Comparison of ENCODE assay signal across 8 cellular contexts in the genomic region with DNA sequence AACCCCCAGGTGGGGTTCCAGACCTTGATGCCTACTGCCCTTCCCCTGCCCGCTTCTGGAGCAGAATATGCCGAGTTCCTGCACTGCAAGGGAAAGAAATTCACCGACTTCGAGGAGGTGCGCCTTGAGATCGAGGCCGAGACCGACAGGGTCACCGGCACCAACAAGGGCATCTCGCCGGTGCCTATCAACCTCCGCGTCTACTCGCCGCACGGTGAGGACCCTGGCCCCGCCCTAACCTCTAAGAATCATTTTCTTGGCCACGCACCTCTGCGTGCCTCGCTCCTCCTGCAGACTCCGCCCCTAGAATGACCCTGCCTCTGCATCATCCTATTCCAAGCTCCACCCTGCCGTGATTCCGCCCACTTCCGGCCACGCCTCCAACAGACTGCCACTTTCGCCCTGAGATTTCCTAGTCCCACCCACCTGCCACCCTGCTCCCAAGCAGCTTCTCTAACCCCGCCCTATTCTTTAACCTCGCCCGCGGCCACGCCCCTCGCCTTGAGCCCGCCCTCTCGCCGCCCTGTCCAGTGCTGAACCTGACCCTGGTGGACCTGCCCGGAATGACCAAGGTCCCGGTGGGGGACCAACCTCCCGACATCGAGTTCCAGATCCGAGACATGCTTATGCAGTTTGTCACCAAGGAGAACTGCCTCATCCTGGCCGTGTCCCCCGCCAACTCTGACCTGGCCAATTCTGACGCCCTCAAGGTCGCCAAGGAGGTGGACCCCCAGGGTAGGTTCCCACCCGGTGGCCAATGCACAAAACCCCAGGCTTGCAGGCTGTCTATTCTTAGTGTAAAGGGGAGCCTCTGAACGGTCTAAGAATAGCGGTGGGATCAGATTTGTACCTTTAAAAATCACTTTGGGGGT. TPM values are rescaled to one million over a fixed set of nuclear protein-coding genes. Genes with fewer than 3 reads are reported as not detected.
DNase-seq lines count a peak whose midpoint lies in the region; ATAC-seq and TF ChIP-seq lines count a peak whose summit lies in the region.

No MANE protein-coding gene starts in this region.

- H3K4me1 ChIP-seq in gastroesophageal sphincter (peaks cover 0 to 44% (median 5%) of the 10 kb centered on the region in 3 donors), neuronal stem cell (ENCODE audit: control insufficient read depth in 2 of 2, insufficient read depth in 1 of 2, low read depth in 1 of 2, low read length in 2 of 2) (peaks cover 14% of the 10 kb centered on the region in 2 donors), stomach smooth muscle (ENCODE audit: control insufficient read depth, insufficient read depth, low read length) (peaks cover 25% of the 10 kb centered on the region)

- H3K27ac ChIP-seq in gastroesophageal sphincter (peak overlapping the region in 3 of 4 donors; percentile 61 to 67 (median 63)), neuronal stem cell (replicated peaks; ENCODE audit: low read length) (no peak overlapping the region), stomach smooth muscle (ENCODE audit: low read length) (no peak overlapping the region)

- no peak overlapping the region for H2BK120ac ChIP-seq in neuronal stem cell (ENCODE audit: low read depth, low read length)

- peak overlapping the region; percentile 84 for H2AK5ac ChIP-seq in neuronal stem cell (ENCODE audit: low read depth, low read length)

- no peak overlapping the region for H2AFZ ChIP-seq in neuronal stem cell (ENCODE audit: low read length)

- H3K9me3 ChIP-seq in gastroesophageal sphincter (no peaks in the 10 kb centered on the region), neuronal stem cell (replicated peaks in 1 of 2; ENCODE audit: control insufficient read depth in 2 of 2, insufficient read depth in 1 of 2, low read depth in 1 of 2, low read length in 2 of 2) (no peaks in the 10 kb centered on the region), stomach smooth muscle (ENCODE audit: control insufficient read depth in 2 of 2, low read length in 2 of 2) (no peaks in the 10 kb centered on the region)

- H2BK5ac ChIP-seq in neuronal stem cell (ENCODE audit: low read length): peak overlapping the region; percentile 24

- peak overlapping the region; percentile 66 for H3K4ac ChIP-seq in neuronal stem cell (ENCODE audit: low read length)

- no peak for TF ChIP-seq EP300 in gastroesophageal sphincter (IDR thresholded peaks at IDR 0.05)

- peak overlapping the region; percentile 31 for H3K14ac ChIP-seq in neuronal stem cell (ENCODE audit: low read length)

- DNase-seq in NK-92 (lab: John Stamatoyannopoulos, UW; ENCODE audit: unreplicated experiment): peak; percentile 42
- DNase-seq in NK-92 treated with Interleukin-12 subunit alpha and Interleukin-12 subunit beta, amount 100 ng/mL, for 24 hours (lab: John Stamatoyannopoulos, UW): no peak
- DNase-seq in RPMI7951 (ENCODE audit: low read depth): peak; percentile 61
- DNase-seq in activated gamma-delta T cell treated with anti-CD3 and anti-CD28 coated beads, Interleukin-2, amount 50 U/mL, for 16 hours (ENCODE audit: low read depth): peak; percentile 79
- DNase-seq in neuronal stem cell (ENCODE audit: low spot score): peak; percentile 92

- H4K91ac ChIP-seq in neuronal stem cell (ENCODE audit: low read depth, low read length, poor library complexity): no peak overlapping the region

- ATAC-seq in HG03354 (IDR thresholded peaks at IDR 0.05; ENCODE audit: poor library complexity, severe bottlenecking, unreplicated experiment) (peak; percentile 93), gastroesophageal sphincter (peak; percentile 93)

- H4K8ac ChIP-seq in neuronal stem cell (ENCODE audit: low read depth, low read length): peak overlapping the region; percentile 23

- H3K79me1 ChIP-seq in neuronal stem cell (ENCODE audit: low read depth, low read length): peaks cover 10% of the 10 kb centered on the region

- peak overlapping the region; percentile 98 for H3K23ac ChIP-seq in neuronal stem cell (ENCODE audit: low read depth, low read length, poor library complexity)

- peak overlapping the region; percentile 95 for H3K18ac ChIP-seq in neuronal stem cell (ENCODE audit: low read length)

- H3K4me3 ChIP-seq in gastroesophageal sphincter (peak overlapping the region; percentile 7 to 50), neuronal stem cell (ENCODE audit: low read length in 2 of 2) (peak overlapping the region in 1 of 2 donors; percentile 52), stomach smooth muscle (ENCODE audit: low read length in 2 of 2) (peak overlapping the region; percentile 62 to 74)

- peak overlapping the region; percentile 81 for H3K4me2 ChIP-seq in neuronal stem cell (ENCODE audit: insufficient read depth, low read length, poor library complexity, severe bottlenecking)

- H3K36me3 ChIP-seq in gastroesophageal sphincter: peaks cover 0 to 17% of the 10 kb centered on the region in 2 donors
- H3K36me3 ChIP-seq in neuronal stem cell (replicated peaks in 1 of 2; ENCODE audit: control insufficient read depth in 2 of 2, insufficient read depth in 2 of 2, low read length in 2 of 2): peaks cover 25 to 43% of the 10 kb centered on the region in 2 donors
- H3K36me3 ChIP-seq in stomach smooth muscle (ENCODE audit: control insufficient read depth in 2 of 2, insufficient read depth in 2 of 2, low read length in 2 of 2): no peaks in the 10 kb centered on the region

- no peak overlapping the region for H2BK12ac ChIP-seq in neuronal stem cell (ENCODE audit: low read length)

- no peak overlapping the region for H2BK15ac ChIP-seq in neuronal stem cell (ENCODE audit: low read length)

- 4 to 11% methylated on average over 14 to 16 of the region's 47 CpGs for WGBS in gastroesophageal sphincter (ENCODE audit: low coverage in 1 of 2), 2 donors
- no CpG with 5 or more reads among the region's 47 CpGs for WGBS in neuronal stem cell (ENCODE audit: extremely low coverage in 2 of 2, insufficient read length in 2 of 2, insufficient replicate concordance in 1 of 2), 2 donors

- H3K27me3 ChIP-seq in gastroesophageal sphincter (no peaks in the 10 kb centered on the region), neuronal stem cell (ENCODE audit: control insufficient read depth in 3 of 3, insufficient read depth in 3 of 3, low read depth in 1 of 3, low read length in 3 of 3) (no peaks in the 10 kb centered on the region), stomach smooth muscle (ENCODE audit: control insufficient read depth in 1 of 2, insufficient read depth in 2 of 2, low read length in 2 of 2) (no peaks in the 10 kb centered on the region)

- no peak for TF ChIP-seq POLR2A in gastroesophageal sphincter (IDR thresholded peaks at IDR 0.05)

- H3K9ac ChIP-seq in neuronal stem cell (ENCODE audit: low read depth, low read length, poor library complexity) (peak overlapping the region; percentile 50), stomach smooth muscle (ENCODE audit: low read length in 2 of 2) (peak overlapping the region; percentile 11 to 47)

- TF ChIP-seq CTCF in gastroesophageal sphincter (IDR thresholded peaks at IDR 0.05): peak in 2 of 4 experiments; percentile 33 to 39

RNA-seq across cellular contexts. Expression of gene DNM1, which starts 15.6 kb away (rescaled TPM):
- 16.1 and 17.4 TPM in 2 replicates for total RNA-seq in RPMI7951 (2014; rRNA removed; shearing (Covaris generic))
- total RNA-seq in gastroesophageal sphincter: 10 to 100 TPM in 2 of 4 donors, 1 to 10 TPM in 2; 8.6 to 22.3 (median 14.4) TPM
- 46.5 TPM for polyA plus RNA-seq in neuronal stem cell (2013, experiment 1 of 2)
- polyA plus RNA-seq in neuronal stem cell (2013, experiment 2 of 2): 48.3 TPM

RNA-seq across cellular contexts. Expression of gene CIZ1, which starts 27.4 kb away (rescaled TPM):
- 28.3 and 37.0 TPM in 2 replicates for total RNA-seq in RPMI7951 (2014; rRNA removed; shearing (Covaris generic))
- total RNA-seq in gastroesophageal sphincter: 10 to 100 TPM; 41.7 to 83.9 (median 58.1) TPM
- polyA plus RNA-seq in neuronal stem cell (2013, experiment 1 of 2): 120 TPM
- 119 TPM for polyA plus RNA-seq in neuronal stem cell (2013, experiment 2 of 2)

RNA-seq across cellular contexts. Expression of gene GOLGA2, which starts 57.1 kb away (rescaled TPM):
- total RNA-seq in RPMI7951 (2014; rRNA removed; shearing (Covaris generic)): 37.4 and 41.5 TPM in 2 replicates
- total RNA-seq in gastroesophageal sphincter: 100 to 1,000 TPM in 1 of 4 donors, 10 to 100 TPM in 3; 71.1 to 130 (median 83.1) TPM
- polyA plus RNA-seq in neuronal stem cell (2013, experiment 1 of 2): 29.3 TPM
- 30.6 TPM for polyA plus RNA-seq in neuronal stem cell (2013, experiment 2 of 2)

RNA-seq across cellular contexts. Expression of gene SWI5, which starts 57.3 kb away (rescaled TPM):
- 63.6 and 68.2 TPM in 2 replicates for total RNA-seq in RPMI7951 (2014; rRNA removed; shearing (Covaris generic))
- 10 to 100 TPM; 18.2 to 27.5 (median 24.5) TPM for total RNA-seq in gastroesophageal sphincter
- 21.5 TPM for polyA plus RNA-seq in neuronal stem cell (2013, experiment 1 of 2)
- 21.5 TPM for polyA plus RNA-seq in neuronal stem cell (2013, experiment 2 of 2)

RNA-seq across cellular contexts. Expression of gene BBLN, which starts 58.7 kb away (rescaled TPM):
- total RNA-seq in RPMI7951 (2014; rRNA removed; shearing (Covaris generic)): 97.3 and 128 TPM in 2 replicates
- total RNA-seq in gastroesophageal sphincter: 100 to 1,000 TPM; 139 to 165 (median 145) TPM
- polyA plus RNA-seq in neuronal stem cell (2013, experiment 1 of 2): 95.6 TPM
- 101 TPM for polyA plus RNA-seq in neuronal stem cell (2013, experiment 2 of 2)

Comparison
In these comparisons a context has a peak if more than half of its experiments do, and no peak if none do; other contexts are left out.
1. H3K27ac ChIP-seq: peak in gastroesophageal sphincter (3 of 4); none in neuronal stem cell (single experiment) and stomach smooth muscle (single experiment).